20 cellular contexts compared by ENCODE assay signal in the genomic region with DNA sequence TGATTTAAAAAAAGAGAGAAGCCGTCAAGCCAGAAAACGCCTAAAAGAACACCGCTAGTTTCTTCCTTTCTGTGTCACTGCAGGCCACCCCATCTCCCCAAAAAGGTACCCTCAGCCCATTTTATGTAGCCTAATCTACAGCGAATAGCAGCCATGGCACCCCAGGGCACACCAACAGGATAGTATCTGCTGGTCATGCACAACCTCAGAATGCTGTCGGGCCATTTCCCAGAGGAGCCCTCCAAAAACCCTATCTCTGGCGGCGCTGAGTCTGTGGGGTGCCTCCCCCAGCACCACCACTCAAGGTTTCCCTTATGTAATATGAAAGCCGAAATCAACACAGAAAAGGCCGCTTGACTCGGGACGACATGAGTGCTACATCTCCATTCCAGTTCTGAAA.
DNase-seq lines count a peak whose midpoint lies in the region; ATAC-seq and TF ChIP-seq lines count a peak whose summit lies in the region.
"Had no signal": no experiment of that assay in that cellular context is flagged by ENCODE, and none has a peak within 500 bp of the region (broad histone marks: within the 10 kb centered on the region; RNA-seq: fewer than 3 reads in every experiment).

No MANE protein-coding gene starts in this region.

- POLR2A ChIA-PET in activated CD8-positive, alpha-beta T cell treated with anti-CD3 and anti-CD28 coated beads for 36 hours (lab: Charles Lee), result no interaction called here
- POLR2A ChIA-PET in activated CD8-positive, alpha-beta T cell treated with anti-CD3 and anti-CD28 coated beads, Interleukin-2, amount 10 ng/mL, durations not matched to agents 7 days and 5 days (lab: Charles Lee), result no interaction called here
- POLR2A ChIA-PET in A673 (lab: Charles Lee; ENCODE audit: low non-redundant PET), result no interaction called here
- POLR2A ChIA-PET in naive thymus-derived CD8-positive, alpha-beta T cell (lab: Charles Lee), result interaction anchor here (2.1 to 76.3 kb wide), 2 partner anchors 9 to 53 kb away, joined by 8 to 2798 read pairs; no protein-coding TSS in a partner anchor

- H3K4me3 ChIP-seq in A673 (ENCODE audit: low read depth, low read length, poor library complexity, severe bottlenecking), result no peak overlapping the region
- H3K4me3 ChIP-seq in WERI-Rb-1 (ENCODE audit: low read depth, low read length), result no peak overlapping the region
- H3K4me3 ChIP-seq: BLaER1 treated with 17β-estradiol and CSF1 and Interleukin-3, amounts not matched to agents 10 nM and 100 nM had no signal

- intact Hi-C loops in activated CD8-positive, alpha-beta T cell treated with anti-CD3 and anti-CD28 coated beads for 36 hours (cut with micrococcal nuclease), result no loop called here
- intact Hi-C loops in A673 (cut with micrococcal nuclease; ENCODE audit: unreplicated experiment), result no loop called here
- intact Hi-C loops in activated T-helper 2 cell treated with anti-CD3 and anti-CD28 coated beads, Interferon-gamma antibody, Interleukin-2, Interleukin-4, amounts not matched to agents 10 μg/mL and 5 μg/mL and 100 μg/mL, durations not matched to agents 14 hours and 24 hours and 36 hours (cut with micrococcal nuclease), result no loop called here

- no peak overlapping the region for H3K27ac ChIP-seq in A673 (ENCODE audit: low read depth, low read length, poor library complexity, severe bottlenecking)
- H3K27ac ChIP-seq in WERI-Rb-1, result no peak overlapping the region
- H3K27ac ChIP-seq: BLaER1 treated with 17β-estradiol and CSF1 and Interleukin-3, amounts not matched to agents 10 nM and 100 nM had no signal

- H3K27me3 ChIP-seq in A673 (replicated peaks; ENCODE audit: insufficient read depth, low read depth, low read length, poor library complexity) (no peaks in the 10 kb centered on the region), WERI-Rb-1 (ENCODE audit: insufficient read depth, low read depth, severe bottlenecking) (peaks cover 63% of the 10 kb centered on the region)
- H3K27me3 ChIP-seq: BLaER1 treated with 17β-estradiol and CSF1 and Interleukin-3, amounts not matched to agents 10 nM and 100 nM had no signal

- H3K27ac Mint-ChIP-seq in activated CD8-positive, alpha-beta T cell treated with anti-CD3 and anti-CD28 coated beads for 36 hours, result peak overlapping the region; percentile 59
- no peak overlapping the region for H3K27ac Mint-ChIP-seq in activated CD8-positive, alpha-beta T cell treated with anti-CD3 and anti-CD28 coated beads, Interleukin-2, amount 10 ng/mL, durations not matched to agents 7 days and 5 days
- no peak overlapping the region for H3K27ac Mint-ChIP-seq in activated T-helper 2 cell treated with anti-CD3 and anti-CD28 coated beads, Interferon-gamma antibody, Interleukin-2, Interleukin-4, amounts not matched to agents 10 μg/mL and 5 μg/mL and 100 μg/mL, durations not matched to agents 14 hours and 24 hours and 36 hours
- peak overlapping the region in 7 of 10 donors; percentile 37 to 80 (median 77) for H3K27ac Mint-ChIP-seq in naive thymus-derived CD8-positive, alpha-beta T cell

- peaks cover 40% of the 10 kb centered on the region for H3K4me1 Mint-ChIP-seq in activated CD8-positive, alpha-beta T cell treated with anti-CD3 and anti-CD28 coated beads for 36 hours (ENCODE audit: low read depth)
- peaks cover 15% of the 10 kb centered on the region for H3K4me1 Mint-ChIP-seq in activated CD8-positive, alpha-beta T cell treated with anti-CD3 and anti-CD28 coated beads, Interleukin-2, amount 10 ng/mL, durations not matched to agents 7 days and 5 days (ENCODE audit: low read depth)
- H3K4me1 Mint-ChIP-seq in activated T-helper 2 cell treated with anti-CD3 and anti-CD28 coated beads, Interferon-gamma antibody, Interleukin-2, Interleukin-4, amounts not matched to agents 10 μg/mL and 5 μg/mL and 100 μg/mL, durations not matched to agents 14 hours and 24 hours and 36 hours (ENCODE audit: low read depth), result no peaks in the 10 kb centered on the region
- peaks cover 11 to 48% (median 34%) of the 10 kb centered on the region in 4 donors for H3K4me1 Mint-ChIP-seq in naive thymus-derived CD8-positive, alpha-beta T cell

- H3K9me3 ChIP-seq in A673 (ENCODE audit: low read depth, low read length, poor library complexity, severe bottlenecking) (no peaks in the 10 kb centered on the region), WERI-Rb-1 (ENCODE audit: severe bottlenecking) (no peaks in the 10 kb centered on the region)

- no peak overlapping the region for H3K4me3 Mint-ChIP-seq in activated CD8-positive, alpha-beta T cell treated with anti-CD3 and anti-CD28 coated beads for 36 hours
- no peak overlapping the region for H3K4me3 Mint-ChIP-seq in activated CD8-positive, alpha-beta T cell treated with anti-CD3 and anti-CD28 coated beads, Interleukin-2, amount 10 ng/mL, durations not matched to agents 7 days and 5 days
- no peak overlapping the region for H3K4me3 Mint-ChIP-seq in activated T-helper 2 cell treated with anti-CD3 and anti-CD28 coated beads, Interferon-gamma antibody, Interleukin-2, Interleukin-4, amounts not matched to agents 10 μg/mL and 5 μg/mL and 100 μg/mL, durations not matched to agents 14 hours and 24 hours and 36 hours (ENCODE audit: low read depth)
- H3K4me3 Mint-ChIP-seq in naive thymus-derived CD8-positive, alpha-beta T cell, result peak overlapping the region in 3 of 10 donors; percentile 13 to 38 (median 36)

- TSS peak; percentile 43 for BruUV-seq in A673 (replicated peaks; lab: Mats Ljungman, UMichigan)

- no peaks in the 10 kb centered on the region for H3K27me3 Mint-ChIP-seq in activated CD8-positive, alpha-beta T cell treated with anti-CD3 and anti-CD28 coated beads for 36 hours
- H3K27me3 Mint-ChIP-seq in activated CD8-positive, alpha-beta T cell treated with anti-CD3 and anti-CD28 coated beads, Interleukin-2, amount 10 ng/mL, durations not matched to agents 7 days and 5 days (ENCODE audit: low read depth), result no peaks in the 10 kb centered on the region
- H3K27me3 Mint-ChIP-seq in activated T-helper 2 cell treated with anti-CD3 and anti-CD28 coated beads, Interferon-gamma antibody, Interleukin-2, Interleukin-4, amounts not matched to agents 10 μg/mL and 5 μg/mL and 100 μg/mL, durations not matched to agents 14 hours and 24 hours and 36 hours (ENCODE audit: low read depth), result no peaks in the 10 kb centered on the region
- no peaks in the 10 kb centered on the region for H3K27me3 Mint-ChIP-seq in naive thymus-derived CD8-positive, alpha-beta T cell

- ATAC-seq in activated CD8-positive, alpha-beta T cell treated with anti-CD3 and anti-CD28 coated beads for 36 hours, result no peak
- no peak for ATAC-seq in activated CD8-positive, alpha-beta T cell treated with anti-CD3 and anti-CD28 coated beads, Interleukin-2, amount 10 ng/mL, durations not matched to agents 7 days and 5 days
- no peak for ATAC-seq in naive thymus-derived CD8-positive, alpha-beta T cell
- no peak for ATAC-seq in HG02642 (IDR thresholded peaks at IDR 0.05; ENCODE audit: poor library complexity, unreplicated experiment)
- ATAC-seq: Right ventricle myocardium inferior had no signal

- H3K4me1 ChIP-seq in A673 (ENCODE audit: insufficient read depth, low read length, poor library complexity, severe bottlenecking), result no peaks in the 10 kb centered on the region

- DNase-seq in activated CD8-positive, alpha-beta T cell treated with anti-CD3 and anti-CD28 coated beads for 36 hours, result no peak
- no peak for DNase-seq in activated CD8-positive, alpha-beta T cell treated with anti-CD3 and anti-CD28 coated beads, Interleukin-2, amount 10 ng/mL, durations not matched to agents 7 days and 5 days
- no peak for DNase-seq in A673 (ENCODE audit: low spot score)
- peak; percentile 6 for DNase-seq in activated T-helper 2 cell treated with anti-CD3 and anti-CD28 coated beads, Interferon-gamma antibody, Interleukin-2, Interleukin-4, amounts not matched to agents 10 μg/mL and 5 μg/mL and 100 μg/mL, durations not matched to agents 14 hours and 24 hours and 36 hours (ENCODE audit: low spot score)
- DNase-seq in naive thymus-derived CD8-positive, alpha-beta T cell, result no peak
- no peak for DNase-seq in NCI-H1930 (lab: John Stamatoyannopoulos, UW)
- DNase-seq in WERI-Rb-1, result no peak
- DNase-seq: 8988T, COR-L47, DMS153, EL, Karpas-422, MM.1S, NCI-H1105, NCI-H1694 treated with DMSO at 0.1 percent for 48 hours, NCI-H446, NCI-H748 treated with DMSO at 0.1 percent for 48 hours had no signal

- peaks cover 2% of the 10 kb centered on the region for H3K9me3 Mint-ChIP-seq in activated CD8-positive, alpha-beta T cell treated with anti-CD3 and anti-CD28 coated beads for 36 hours
- H3K9me3 Mint-ChIP-seq in activated CD8-positive, alpha-beta T cell treated with anti-CD3 and anti-CD28 coated beads, Interleukin-2, amount 10 ng/mL, durations not matched to agents 7 days and 5 days (ENCODE audit: insufficient read depth), result no peaks in the 10 kb centered on the region
- no peaks in the 10 kb centered on the region for H3K9me3 Mint-ChIP-seq in activated T-helper 2 cell treated with anti-CD3 and anti-CD28 coated beads, Interferon-gamma antibody, Interleukin-2, Interleukin-4, amounts not matched to agents 10 μg/mL and 5 μg/mL and 100 μg/mL, durations not matched to agents 14 hours and 24 hours and 36 hours
- peaks cover 0 to 5% (median 0%) of the 10 kb centered on the region in 9 donors for H3K9me3 Mint-ChIP-seq in naive thymus-derived CD8-positive, alpha-beta T cell

- peaks cover 58% of the 10 kb centered on the region for H3K36me3 ChIP-seq in A673 (ENCODE audit: insufficient read depth, low read length, poor library complexity, severe bottlenecking)
- no peaks in the 10 kb centered on the region for H3K36me3 ChIP-seq in WERI-Rb-1

- peaks cover 59% of the 10 kb centered on the region for H3K36me3 Mint-ChIP-seq in activated CD8-positive, alpha-beta T cell treated with anti-CD3 and anti-CD28 coated beads for 36 hours (ENCODE audit: low read depth)
- H3K36me3 Mint-ChIP-seq in activated CD8-positive, alpha-beta T cell treated with anti-CD3 and anti-CD28 coated beads, Interleukin-2, amount 10 ng/mL, durations not matched to agents 7 days and 5 days (ENCODE audit: low read depth), result peaks cover 63% of the 10 kb centered on the region
- peaks cover 58% of the 10 kb centered on the region for H3K36me3 Mint-ChIP-seq in activated T-helper 2 cell treated with anti-CD3 and anti-CD28 coated beads, Interferon-gamma antibody, Interleukin-2, Interleukin-4, amounts not matched to agents 10 μg/mL and 5 μg/mL and 100 μg/mL, durations not matched to agents 14 hours and 24 hours and 36 hours (ENCODE audit: low read depth)
- peaks cover 3 to 79% (median 54%) of the 10 kb centered on the region in 3 donors for H3K36me3 Mint-ChIP-seq in naive thymus-derived CD8-positive, alpha-beta T cell

- CTCF ChIA-PET in activated CD8-positive, alpha-beta T cell treated with anti-CD3 and anti-CD28 coated beads for 36 hours (lab: Charles Lee), result no interaction called here
- CTCF ChIA-PET in activated CD8-positive, alpha-beta T cell treated with anti-CD3 and anti-CD28 coated beads, Interleukin-2, amount 10 ng/mL, durations not matched to agents 7 days and 5 days (lab: Charles Lee), result no interaction called here
- CTCF ChIA-PET in A673 (lab: Charles Lee), result no interaction called here

- TF ChIP-seq CTCF in activated CD8-positive, alpha-beta T cell treated with anti-CD3 and anti-CD28 coated beads for 36 hours (IDR thresholded peaks at IDR 0.05), result no peak
- TF ChIP-seq CTCF in A673 (conservative IDR thresholded peaks at IDR 0.05; ENCODE audit: low read depth, low read length) (no peak), WERI-Rb-1 (IDR thresholded peaks at IDR 0.05; ENCODE audit: low read depth, low read length) (no peak)

Comparison
In these comparisons a context has a peak if more than half of its experiments do, and no peak if none do; other contexts are left out.
1. H3K27ac Mint-ChIP-seq: peak in activated CD8-positive, alpha-beta T cell treated with anti-CD3 and anti-CD28 coated beads for 36 hours (single experiment) and naive thymus-derived CD8-positive, alpha-beta T cell (7 of 10); none in activated CD8-positive, alpha-beta T cell treated with anti-CD3 and anti-CD28 coated beads, Interleukin-2, amount 10 ng/mL, durations not matched to agents 7 days and 5 days (single experiment) and activated T-helper 2 cell treated with anti-CD3 and anti-CD28 coated beads, Interferon-gamma antibody, Interleukin-2, Interleukin-4, amounts not matched to agents 10 μg/mL and 5 μg/mL and 100 μg/mL, durations not matched to agents 14 hours and 24 hours and 36 hours (single experiment).